In genomic region chr2:239663364-239663924, GRCh38 we compare ENCODE assay signal across 19 cellular contexts.
"Had no signal": no experiment of that assay in that cellular context is flagged by ENCODE, and none has a peak within 500 bp of the region (broad histone marks: within the 10 kb centered on the region; RNA-seq: fewer than 3 reads in every experiment).

No MANE protein-coding gene starts in this region.

- H3K27ac ChIP-seq: coronary artery, gastrocnemius medialis, heart right ventricle, ovary, suprapubic skin, tibial artery, upper lobe of right lung had no signal

- H3K4me3 Mint-ChIP-seq: naive thymus-derived CD8-positive, alpha-beta T cell had no signal

- H3K4me2 ChIP-seq: smooth muscle cell had no signal

- H3K9me3 ChIP-seq: gastrocnemius medialis, heart right ventricle, mucosa of descending colon, ovary, suprapubic skin, tibial artery, upper lobe of right lung had no signal

- H3K4me3 ChIP-seq: coronary artery, gastrocnemius medialis, heart right ventricle, mucosa of descending colon, ovary, smooth muscle cell, suprapubic skin, tibial artery, upper lobe of right lung had no signal

- H3K9me3 Mint-ChIP-seq: naive thymus-derived CD8-positive, alpha-beta T cell had no signal

- ATAC-seq: esophagus mucosa; gastrocnemius medialis; heart right ventricle; mucosa of descending colon; naive thymus-derived CD8-positive, alpha-beta T cell; right cardiac atrium; upper lobe of right lung had no signal

- H3K36me3 ChIP-seq: gastrocnemius medialis, heart right ventricle, ovary, suprapubic skin, tibial artery, upper lobe of right lung had no signal

- H3K36me3 Mint-ChIP-seq: naive thymus-derived CD8-positive, alpha-beta T cell had no signal

- DNase-seq: caudate nucleus; effector CD8-positive, alpha-beta T cell; gastrocnemius medialis; heart right ventricle; hypothalamus; kidney glomerular epithelial cell; mammary epithelial cell; mucosa of descending colon; naive thymus-derived CD8-positive, alpha-beta T cell; ovary; right cardiac atrium; stimulated activated CD4-positive, alpha-beta T cell treated with anti-CD3 and anti-CD28 coated beads, Interleukin-2, amount 100 ng/mL, for 48 hours; stimulated activated naive CD4-positive, alpha-beta T cell; upper lobe of right lung had no signal

- H3K4me1 ChIP-seq: gastrocnemius medialis, tibial artery had no signal

- H3K27me3 ChIP-seq: ovary had no signal
